In genomic region chr19:13014101-13014920, GRCh38 we compare ENCODE assay signal across 9 cellular contexts. TPM values are rescaled to one million over a fixed set of nuclear protein-coding genes. Genes with fewer than 3 reads are reported as not detected.
DNase-seq lines count a peak whose midpoint lies in the region; ATAC-seq, FAIRE-seq and TF ChIP-seq lines count a peak whose summit lies in the region.
"Had no signal": no experiment of that assay in that cellular context is flagged by ENCODE, and none has a peak within 500 bp of the region (broad histone marks: within the 10 kb centered on the region; RNA-seq: fewer than 3 reads in every experiment).

No MANE protein-coding gene starts in this region.

- H3K9me3 Mint-ChIP-seq in stimulated activated naive CD8-positive, alpha-beta T cell treated with anti-CD3 and anti-CD28 coated beads, Interleukin-15, Interleukin-2, amounts not matched to agents 100 ng/mL and 50 ng/mL, for 24 hours = no peaks in the 10 kb centered on the region
- no peaks in the 10 kb centered on the region for H3K9me3 Mint-ChIP-seq in chondrocyte (ENCODE audit: low read depth)

- no peaks in the 10 kb centered on the region for H3K36me3 ChIP-seq in pancreas

- no peaks in the 10 kb centered on the region for H3K9me3 ChIP-seq in pancreas

- peaks cover 65% of the 10 kb centered on the region for H3K27me3 Mint-ChIP-seq in stimulated activated naive CD8-positive, alpha-beta T cell treated with anti-CD3 and anti-CD28 coated beads, Interleukin-15, Interleukin-2, amounts not matched to agents 100 ng/mL and 50 ng/mL, for 24 hours
- peaks cover 34% of the 10 kb centered on the region for H3K27me3 Mint-ChIP-seq in chondrocyte (ENCODE audit: low read depth)

- peaks cover 30% of the 10 kb centered on the region for H3K4me1 Mint-ChIP-seq in stimulated activated naive CD8-positive, alpha-beta T cell treated with anti-CD3 and anti-CD28 coated beads, Interleukin-15, Interleukin-2, amounts not matched to agents 100 ng/mL and 50 ng/mL, for 24 hours (ENCODE audit: low read depth)
- peaks cover 69% of the 10 kb centered on the region for H3K4me1 Mint-ChIP-seq in chondrocyte (ENCODE audit: low read depth)

- peak overlapping the region; percentile 76 for H3K27ac Mint-ChIP-seq in stimulated activated naive CD8-positive, alpha-beta T cell treated with anti-CD3 and anti-CD28 coated beads, Interleukin-15, Interleukin-2, amounts not matched to agents 100 ng/mL and 50 ng/mL, for 24 hours
- H3K27ac Mint-ChIP-seq in chondrocyte (ENCODE audit: unreplicated experiment) = no peak overlapping the region

- H3K4me1 ChIP-seq in pancreas = no peaks in the 10 kb centered on the region

- FAIRE-seq in pancreas (lab: Jason Lieb, UNC) = no peak

- H3K4me3 Mint-ChIP-seq in stimulated activated naive CD8-positive, alpha-beta T cell treated with anti-CD3 and anti-CD28 coated beads, Interleukin-15, Interleukin-2, amounts not matched to agents 100 ng/mL and 50 ng/mL, for 24 hours = peak overlapping the region; percentile 86
- peak overlapping the region; percentile 82 for H3K4me3 Mint-ChIP-seq in chondrocyte (ENCODE audit: unreplicated experiment)

- H3K27ac ChIP-seq in pancreas = no peak overlapping the region

- ATAC-seq in stimulated activated naive CD8-positive, alpha-beta T cell treated with anti-CD3 and anti-CD28 coated beads, Interleukin-15, Interleukin-2, amounts not matched to agents 100 U/mL and 50 U/mL, for 24 hours = no peak
- no peak for ATAC-seq in HG03565 (IDR thresholded peaks at IDR 0.05; ENCODE audit: unreplicated experiment)
- ATAC-seq in pancreas = no peak

- 81 to 89% methylated on average over 35 of the region's 35 CpGs for WGBS in pancreas, 2 donors

- no peaks in the 10 kb centered on the region for H3K27me3 ChIP-seq in pancreas

- intact Hi-C loops in pancreas (cut with DNase I) = no loop called here

- peaks cover 6% of the 10 kb centered on the region for H3K36me3 Mint-ChIP-seq in stimulated activated naive CD8-positive, alpha-beta T cell treated with anti-CD3 and anti-CD28 coated beads, Interleukin-15, Interleukin-2, amounts not matched to agents 100 ng/mL and 50 ng/mL, for 24 hours (ENCODE audit: low read depth)
- H3K36me3 Mint-ChIP-seq in chondrocyte (ENCODE audit: low read depth) = peaks cover 10% of the 10 kb centered on the region

- no peak for TF ChIP-seq CTCF in chondrocyte (IDR thresholded peaks at IDR 0.05)
- TF ChIP-seq CTCF in pancreas (IDR thresholded peaks at IDR 0.05) = no peak

- no peak overlapping the region for H3K4me3 ChIP-seq in pancreas

- no peak for DNase-seq in stimulated activated naive CD8-positive, alpha-beta T cell treated with anti-CD3 and anti-CD28 coated beads, Interleukin-15, Interleukin-2, amounts not matched to agents 100 U/mL and 50 U/mL, for 24 hours
- no peak for DNase-seq in chondrocyte (ENCODE audit: low spot score)
- peak; percentile 52 for DNase-seq in myocyte (ENCODE audit: low read depth)
- DNase-seq in pancreas = no peak
- DNase-seq in SKM-1 treated with dmso at 0.1 percent for 144 hours (lab: John Stamatoyannopoulos, UW; ENCODE audit: unreplicated experiment) = no peak
- DNase-seq in SIG-M5 (lab: John Stamatoyannopoulos, UW) = no peak

RNA-seq across cellular contexts. Expression of gene NFIX, which starts 19.0 kb away (rescaled TPM):
- 95.4 to 117 TPM (median 98.9 TPM) in 3 replicates for total RNA-seq in chondrocyte
- 17.7 and 23.3 TPM in 2 replicates for total RNA-seq in myocyte
- polyA plus RNA-seq in myocyte (2012) = 86.6 TPM
- total RNA-seq in pancreas = 10 to 100 TPM; 30.9 to 45.1 (median 36.0) TPM
- 10 to 100 TPM in 1 of 2 donors, 1 to 10 TPM in 1; 8.3 to 16.6 TPM for polyA plus RNA-seq in pancreas

RNA-seq across cellular contexts. Expression of gene DAND5, which starts 44.9 kb away (rescaled TPM):
- total RNA-seq in chondrocyte (0.36 to 0.57 TPM (median 0.41 TPM) in 3 replicates), myocyte (not detected in 2 replicates), pancreas (under 1 TPM in 3 of 6 donors, not detected in 3; 0.12 to 0.23 (median 0.12) TPM)
- not detected for polyA plus RNA-seq in myocyte (2012)
- under 1 TPM in 1 of 2 donors, not detected in 1; 0.16 TPM for polyA plus RNA-seq in pancreas
- total RNA-seq: SK-MEL-5 had no signal

RNA-seq across cellular contexts. Expression of gene GADD45GIP1, which starts 57.3 kb away (rescaled TPM):
- total RNA-seq in chondrocyte (28.8 to 31.3 TPM (median 29.1 TPM) in 3 replicates), myocyte (44.6 and 58.1 TPM in 2 replicates), pancreas (10 to 100 TPM in 3 of 6 donors, 1 to 10 TPM in 3; 6.0 to 10.7 (median 9.8) TPM)
- 52.4 TPM for polyA plus RNA-seq in myocyte (2012)
- 10 to 100 TPM; 25.3 to 37.4 TPM for polyA plus RNA-seq in pancreas
